10 cellular contexts compared by ENCODE assay signal in genomic region chr2:47521666-47522285, GRCh38. TPM values are rescaled to one million over a fixed set of nuclear protein-coding genes. Genes with fewer than 3 reads are reported as not detected.
A peak's percentile ranks its signal among the peaks of the same experiment; 100 is the strongest.
DNase-seq lines count a peak whose midpoint lies in the region; ATAC-seq and TF ChIP-seq lines count a peak whose summit lies in the region.
"Had no signal": no experiment of that assay in that cellular context is flagged by ENCODE, and none has a peak within 500 bp of the region (broad histone marks: within the 10 kb centered on the region; RNA-seq: fewer than 3 reads in every experiment).

No MANE protein-coding gene starts in this region.

- no peak overlapping the region for H3K9ac ChIP-seq in adipocyte (ENCODE audit: low read length)

- no peaks in the 10 kb centered on the region for H3K36me3 ChIP-seq in CD4-positive, CD25-positive, alpha-beta regulatory T cell (ENCODE audit: control insufficient read depth, insufficient read depth, low read length)
- H3K36me3 ChIP-seq in adipocyte (ENCODE audit: control insufficient read depth, insufficient read depth, low read length, severe bottlenecking): no peaks in the 10 kb centered on the region
- H3K36me3 ChIP-seq: uterus had no signal

- TF ChIP-seq CTCF in HFFc6 (IDR thresholded peaks at IDR 0.05): no peak

- peak overlapping the region; percentile 67 for H3K27ac ChIP-seq in CD4-positive, CD25-positive, alpha-beta regulatory T cell (ENCODE audit: insufficient read depth, low read length, poor library complexity, severe bottlenecking)

- peak overlapping the region; percentile 59 for H3K4me3 ChIP-seq in CD4-positive, CD25-positive, alpha-beta regulatory T cell (ENCODE audit: low read depth, low read length)
- peak overlapping the region; percentile 74 for H3K4me3 ChIP-seq in adipocyte (ENCODE audit: low read length)

- peak overlapping the region; percentile 90 to 98 (median 98) for H3K27ac Mint-ChIP-seq in CD4-positive, CD25-positive, alpha-beta regulatory T cell
- no peak overlapping the region for H3K27ac Mint-ChIP-seq in HFFc6
- H3K27ac Mint-ChIP-seq in natural killer cell treated with Interleukin-12 subunit alpha and Interleukin-12 subunit beta and Interleukin-15 and Interleukin-18, amount 100 ng/mL, for 72 hours: peak overlapping the region; percentile 85 to 88

- peak overlapping the region; percentile 89 to 99 (median 94) for H3K4me3 Mint-ChIP-seq in CD4-positive, CD25-positive, alpha-beta regulatory T cell
- peak overlapping the region; percentile 35; the same call in 1 of the 2 replicates for H3K4me3 Mint-ChIP-seq in HFFc6
- H3K4me3 Mint-ChIP-seq in natural killer cell treated with Interleukin-12 subunit alpha and Interleukin-12 subunit beta and Interleukin-15 and Interleukin-18, amount 100 ng/mL, for 72 hours: peak overlapping the region; percentile 95

- H3K36me3 Mint-ChIP-seq in CD4-positive, CD25-positive, alpha-beta regulatory T cell: no peaks in the 10 kb centered on the region
- H3K36me3 Mint-ChIP-seq in HFFc6 (ENCODE audit: low read depth): no peaks in the 10 kb centered on the region
- no peaks in the 10 kb centered on the region for H3K36me3 Mint-ChIP-seq in natural killer cell treated with Interleukin-12 subunit alpha and Interleukin-12 subunit beta and Interleukin-15 and Interleukin-18, amount 100 ng/mL, for 72 hours

- no peaks in the 10 kb centered on the region for H3K9me3 ChIP-seq in CD4-positive, CD25-positive, alpha-beta regulatory T cell (ENCODE audit: control insufficient read depth in 2 of 2, low read length in 2 of 2)
- H3K9me3 ChIP-seq in adipocyte (ENCODE audit: control insufficient read depth, low read length): no peaks in the 10 kb centered on the region
- H3K9me3 ChIP-seq: uterus had no signal

- H3K4me1 ChIP-seq in CD4-positive, CD25-positive, alpha-beta regulatory T cell (ENCODE audit: control insufficient read depth, insufficient read depth, low read length, poor library complexity, severe bottlenecking): peaks cover 17% of the 10 kb centered on the region
- peaks cover 4% of the 10 kb centered on the region for H3K4me1 ChIP-seq in adipocyte (ENCODE audit: control insufficient read depth, insufficient read depth, low read length)

- ATAC-seq in CD4-positive, CD25-positive, alpha-beta regulatory T cell (ENCODE audit: low read depth in 2 of 2): no peak
- ATAC-seq in natural killer cell treated with Interleukin-12 subunit alpha and Interleukin-12 subunit beta and Interleukin-15 and Interleukin-18, amount 100 ng/mL, for 72 hours: no peak
- ATAC-seq in HG03432 (IDR thresholded peaks at IDR 0.05; ENCODE audit: unreplicated experiment): no peak

- H3K9me3 Mint-ChIP-seq in CD4-positive, CD25-positive, alpha-beta regulatory T cell: no peaks in the 10 kb centered on the region
- no peaks in the 10 kb centered on the region for H3K9me3 Mint-ChIP-seq in HFFc6
- H3K9me3 Mint-ChIP-seq in natural killer cell treated with Interleukin-12 subunit alpha and Interleukin-12 subunit beta and Interleukin-15 and Interleukin-18, amount 100 ng/mL, for 72 hours: no peaks in the 10 kb centered on the region

- no peaks in the 10 kb centered on the region for H3K27me3 Mint-ChIP-seq in CD4-positive, CD25-positive, alpha-beta regulatory T cell
- peaks cover 10% of the 10 kb centered on the region for H3K27me3 Mint-ChIP-seq in HFFc6 (ENCODE audit: insufficient read depth)
- H3K27me3 Mint-ChIP-seq in natural killer cell treated with Interleukin-12 subunit alpha and Interleukin-12 subunit beta and Interleukin-15 and Interleukin-18, amount 100 ng/mL, for 72 hours: peaks cover 0 to 2% of the 10 kb centered on the region in 2 donors

- peaks cover 0 to 29% (median 6%) of the 10 kb centered on the region in 4 donors for H3K4me1 Mint-ChIP-seq in CD4-positive, CD25-positive, alpha-beta regulatory T cell
- H3K4me1 Mint-ChIP-seq in HFFc6 (ENCODE audit: low read depth): peaks cover 5% of the 10 kb centered on the region
- H3K4me1 Mint-ChIP-seq in natural killer cell treated with Interleukin-12 subunit alpha and Interleukin-12 subunit beta and Interleukin-15 and Interleukin-18, amount 100 ng/mL, for 72 hours (ENCODE audit: low read depth in 2 of 2): peaks cover 14 to 35% of the 10 kb centered on the region in 2 donors

- no peaks in the 10 kb centered on the region for H3K27me3 ChIP-seq in CD4-positive, CD25-positive, alpha-beta regulatory T cell (ENCODE audit: control insufficient read depth, insufficient read depth, low read length)
- peaks cover 29% of the 10 kb centered on the region for H3K27me3 ChIP-seq in adipocyte (replicated peaks; ENCODE audit: control insufficient read depth, insufficient read depth, low read length)
- H3K27me3 ChIP-seq: uterus had no signal

- peak in 1 of 3 donors; percentile 16 for DNase-seq in CD4-positive, CD25-positive, alpha-beta regulatory T cell
- no peak for DNase-seq in HFFc6
- DNase-seq in adipocyte (ENCODE audit: low read depth): no peak
- peak; percentile 56 for DNase-seq in natural killer cell treated with Interleukin-12 subunit alpha and Interleukin-12 subunit beta and Interleukin-15 and Interleukin-18, amount 100 ng/mL, for 72 hours (ENCODE audit: low spot score)
- no peak for DNase-seq in DMS 273 treated with DMSO at 0.1 percent for 48 hours (lab: John Stamatoyannopoulos, UW)
- no peak for DNase-seq in midbrain (lab: John Stamatoyannopoulos, UW)
- DNase-seq in UCSD-AML1 (lab: John Stamatoyannopoulos, UW; ENCODE audit: unreplicated experiment): no peak

RNA-seq across cellular contexts. Expression of gene KCNK12, which starts 49.0 kb away (rescaled TPM):
- 0.20 TPM for total RNA-seq in CD4-positive, CD25-positive, alpha-beta regulatory T cell
- polyA plus RNA-seq in CD4-positive, CD25-positive, alpha-beta regulatory T cell: under 1 TPM; 0.28 to 0.77 (median 0.39) TPM
- under 1 TPM in 1 of 6 experiments, not detected in 5; 0.02 TPM for total RNA-seq in HFFc6 (2021; fragmentation: NEBNext Ultra II Directional; extraction: Animal tissue kit (Norgen Biotek cat#: 25700))
- total RNA-seq in natural killer cell treated with Interleukin-12 subunit alpha and Interleukin-12 subunit beta and Interleukin-15 and Interleukin-18, amount 100 ng/mL, for 72 hours: under 1 TPM; 0.25 to 0.26 TPM
- total RNA-seq: SK-MEL-5 had no signal

Comparison
In these comparisons a context has a peak if more than half of its experiments do, and no peak if none do; other contexts are left out.
1. H3K4me3 Mint-ChIP-seq: peak in every context shown above with its lines; median percentile 95 in natural killer cell treated with Interleukin-12 subunit alpha and Interleukin-12 subunit beta and Interleukin-15 and Interleukin-18, amount 100 ng/mL, for 72 hours; 94 in CD4-positive, CD25-positive, alpha-beta regulatory T cell; 35 in HFFc6.